In genomic region chr11:33207408-33207985, GRCh38 we compare ENCODE assay signal across 1 cellular context.
TF ChIP-seq lines count a peak whose summit lies in the region.

No MANE protein-coding gene starts in this region.

TF ChIP-seq in IMR-90, 13 proteins besides CTCF, POLR2A, EP300 and RAD21:
- TF ChIP-seq USF2 (IDR thresholded peaks at IDR 0.05; ENCODE audit: low read depth, low read length) (peak; percentile 10; the same call in 1 of the 2 replicates), MXI1 (IDR thresholded peaks at IDR 0.05; ENCODE audit: borderline replicate concordance, low read depth, low read length) (no peak)
